In the genomic region with DNA sequence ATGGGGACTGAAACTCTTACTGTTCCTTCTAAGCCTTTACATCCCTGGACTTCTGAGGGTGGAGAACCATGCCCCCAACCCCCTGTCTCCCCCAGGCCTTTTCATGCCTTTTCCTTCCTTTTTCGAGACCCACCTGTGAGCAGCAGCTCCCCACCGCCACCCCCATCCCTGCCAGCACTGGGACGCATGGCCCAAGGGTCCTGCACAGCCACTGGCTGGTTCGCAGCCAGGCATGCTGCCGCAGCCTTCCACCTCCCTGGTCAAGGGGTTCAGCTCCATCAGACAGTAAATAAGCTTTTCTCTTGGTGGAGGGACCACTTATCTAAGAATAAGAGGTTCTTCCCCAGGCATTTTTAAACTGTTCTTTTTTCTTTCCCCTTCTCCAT, we compare ENCODE assay signal across 21 cellular contexts.
"Had no signal": no experiment of that assay in that cellular context is flagged by ENCODE, and none has a peak within 500 bp of the region (broad histone marks: within the 10 kb centered on the region; RNA-seq: fewer than 3 reads in every experiment).

No MANE protein-coding gene starts in this region.

- H3K4me1 ChIP-seq: Peyer's patch, SJSA1 had no signal

- H3K27me3 ChIP-seq: MG63, Peyer's patch had no signal

- H3K27ac ChIP-seq: Peyer's patch, SJSA1, SK-N-MC had no signal

- ATAC-seq: PC-3, Right ventricle myocardium inferior had no signal

- DNase-seq: KBM-7; MG63; NCI-H1092; NCI-H1105 treated with DMSO at 0.1 percent for 48 hours; NCI-H1417 treated with DMSO at 0.1 percent for 48 hours; NCI-H1694 treated with DMSO at 0.1 percent for 48 hours; NCI-H1930; NCI-H2081; NCI-H2107; NCI-H226; NCI-H510A; NCI-H524 treated with DMSO at 0.1 percent for 48 hours; NCI-H69; NCI-H774; NK-92 treated with Interleukin-12 subunit alpha and Interleukin-12 subunit beta, amount 100 ng/mL, for 24 hours; PC-3; Peyer's patch; SHP77 treated with DMSO at 0.1 percent for 48 hours had no signal

- H3K4me3 ChIP-seq: MG63, Peyer's patch, SJSA1, SK-N-MC had no signal

- H3K9me3 ChIP-seq: MG63, Peyer's patch, SJSA1 had no signal

- H3K36me3 ChIP-seq: MG63, Peyer's patch, SJSA1 had no signal
